ENCODE assay signal across 8 cellular contexts in genomic region chr14:92728781-92729364, GRCh38. TPM values are rescaled to one million over a fixed set of nuclear protein-coding genes. Genes with fewer than 3 reads are reported as not detected.
DNase-seq lines count a peak whose midpoint lies in the region; ATAC-seq and TF ChIP-seq lines count a peak whose summit lies in the region.

No MANE protein-coding gene starts in this region.

- H3K4me1 ChIP-seq in neural progenitor cell: peaks cover 7% of the 10 kb centered on the region

- H3K27ac ChIP-seq in neural progenitor cell: no peak overlapping the region

- peaks cover 21% of the 10 kb centered on the region for H3K36me3 Mint-ChIP-seq in activated T-cell treated with anti-CD3 and anti-CD28 coated beads, Interleukin-2, amount 50 U/mL, for 4 hours (ENCODE audit: insufficient read depth)
- H3K36me3 Mint-ChIP-seq in progenitor cell of endocrine pancreas (ENCODE audit: insufficient read depth) (peaks cover 41% of the 10 kb centered on the region), neural progenitor cell (peaks cover 29% of the 10 kb centered on the region)

- DNase-seq in activated gamma-delta T cell treated with Interleukin-2 at 50 U/mL for 16 hours (peak; percentile 14), activated gamma-delta T cell (lab: John Stamatoyannopoulos, UW) (no peak), progenitor cell of endocrine pancreas (ENCODE audit: low spot score, unreplicated experiment) (no peak), Ammon's horn (ENCODE audit: low spot score) (no peak), neural progenitor cell (ENCODE audit: low spot score) (no peak)
- no peak for DNase-seq in activated T-cell treated with anti-CD3 and anti-CD28 coated beads, Interleukin-2, amount 50 U/mL, for 4 hours

- TF ChIP-seq CTCF in progenitor cell of endocrine pancreas (IDR thresholded peaks at IDR 0.05; ENCODE audit: unreplicated experiment) (no peak), neural progenitor cell (IDR thresholded peaks at IDR 0.05) (no peak)

- no peaks in the 10 kb centered on the region for H3K27me3 ChIP-seq in neural progenitor cell

- no peak overlapping the region for H3K4me3 Mint-ChIP-seq in activated T-cell treated with anti-CD3 and anti-CD28 coated beads, Interleukin-2, amount 50 U/mL, for 4 hours
- H3K4me3 Mint-ChIP-seq in progenitor cell of endocrine pancreas (ENCODE audit: low read depth): no peak overlapping the region
- no peak overlapping the region for H3K4me3 Mint-ChIP-seq in neural progenitor cell

- peaks cover 5% of the 10 kb centered on the region for H4K20me1 ChIP-seq in neural progenitor cell (ENCODE audit: low read depth)

- ATAC-seq in HG03378 (IDR thresholded peaks at IDR 0.05; ENCODE audit: unreplicated experiment) (peak; percentile 48), GM18873 (IDR thresholded peaks at IDR 0.05; ENCODE audit: low FRiP score, unreplicated experiment) (no peak)
- ATAC-seq in activated T-cell treated with anti-CD3 and anti-CD28 coated beads, Interleukin-2, amount 50 U/mL, for 4 hours: peak; percentile 83 to 87

- peaks cover 4% of the 10 kb centered on the region for H3F3A ChIP-seq in neural progenitor cell (ENCODE audit: low read depth)

- H3K9me3 ChIP-seq in neural progenitor cell (ENCODE audit: low read depth): no peaks in the 10 kb centered on the region

- H3K27ac Mint-ChIP-seq in progenitor cell of endocrine pancreas: peak overlapping the region; percentile 67
- no peak overlapping the region for H3K27ac Mint-ChIP-seq in neural progenitor cell

- no peak overlapping the region for H3K4me3 ChIP-seq in neural progenitor cell

- no peaks in the 10 kb centered on the region for H3K79me2 ChIP-seq in neural progenitor cell (ENCODE audit: low read depth)

- H3K4me1 Mint-ChIP-seq in activated T-cell treated with anti-CD3 and anti-CD28 coated beads, Interleukin-2, amount 50 U/mL, for 4 hours (ENCODE audit: low read depth): peaks cover 14% of the 10 kb centered on the region
- H3K4me1 Mint-ChIP-seq in progenitor cell of endocrine pancreas (ENCODE audit: low read depth) (peaks cover 25% of the 10 kb centered on the region), neural progenitor cell (peaks cover 2% of the 10 kb centered on the region)

- peaks cover 4% of the 10 kb centered on the region for H3K27me3 Mint-ChIP-seq in activated T-cell treated with anti-CD3 and anti-CD28 coated beads, Interleukin-2, amount 50 U/mL, for 4 hours (ENCODE audit: low read depth)
- no peaks in the 10 kb centered on the region for H3K27me3 Mint-ChIP-seq in progenitor cell of endocrine pancreas
- peaks cover 2% of the 10 kb centered on the region for H3K27me3 Mint-ChIP-seq in neural progenitor cell (ENCODE audit: insufficient read depth, low read depth)

- H3K9me3 Mint-ChIP-seq in activated T-cell treated with anti-CD3 and anti-CD28 coated beads, Interleukin-2, amount 50 U/mL, for 4 hours: peaks cover 7% of the 10 kb centered on the region
- H3K9me3 Mint-ChIP-seq in progenitor cell of endocrine pancreas (ENCODE audit: low read depth) (peaks cover 9% of the 10 kb centered on the region), neural progenitor cell (no peaks in the 10 kb centered on the region)

- H2AFZ ChIP-seq in neural progenitor cell (replicated peaks): no peak overlapping the region

- no peak overlapping the region for H3K4me2 ChIP-seq in neural progenitor cell

- no peaks in the 10 kb centered on the region for H3K36me3 ChIP-seq in neural progenitor cell

- H3K9ac ChIP-seq in neural progenitor cell: no peak overlapping the region

RNA-seq across cellular contexts. Expression of gene LGMN, which starts 19.6 kb away (rescaled TPM):
- 1 to 10 TPM; 2.9 to 4.8 (median 3.3) TPM for total RNA-seq in activated T-cell treated with anti-CD3 and anti-CD28 coated beads, Interleukin-2, amount 50 U/mL, for 4 hours
- total RNA-seq in progenitor cell of endocrine pancreas (63.3 and 73.2 TPM in 2 replicates), neural progenitor cell (ENCODE audit: low replicate concordance) (71.8 and 87.0 TPM in 2 replicates)

Comparison
In these comparisons a context has a peak if more than half of its experiments do, and no peak if none do; other contexts are left out.
1. RNA of gene LGMN, which starts 19.6 kb away (total RNA-seq): 71.8 to 87.0 TPM in neural progenitor cell and 63.3 to 73.2 TPM in progenitor cell of endocrine pancreas; 2.9 to 4.8 TPM in activated T-cell treated with anti-CD3 and anti-CD28 coated beads, Interleukin-2, amount 50 U/mL, for 4 hours; every median in the first group is over 10 times any median in the second.